16 cellular contexts compared by ENCODE assay signal in genomic region chr18:52747869-52748268, GRCh38.
DNase-seq lines count a peak whose midpoint lies in the region; ATAC-seq and TF ChIP-seq lines count a peak whose summit lies in the region.
"Had no signal": no experiment of that assay in that cellular context is flagged by ENCODE, and none has a peak within 500 bp of the region (broad histone marks: within the 10 kb centered on the region; RNA-seq: fewer than 3 reads in every experiment).

No MANE protein-coding gene starts in this region.

- H3T11ph ChIP-seq in H9 (ENCODE audit: low read length) = no peak overlapping the region

- H3K79me1 ChIP-seq in H9 (ENCODE audit: insufficient read depth, low read depth, low read length, poor library complexity, severe bottlenecking) = no peaks in the 10 kb centered on the region

- H3K27me3 ChIP-seq in H9 (ENCODE audit: insufficient read depth, low read length) = no peaks in the 10 kb centered on the region
- no peaks in the 10 kb centered on the region for H3K27me3 ChIP-seq in spleen (replicated peaks in 1 of 7)
- H3K27me3 ChIP-seq in body of pancreas = no peaks in the 10 kb centered on the region

- H3K9ac ChIP-seq in H9 (ENCODE audit: extremely low read depth, insufficient read length, low read length) = no peak overlapping the region

- H4K20me1 ChIP-seq in H9 (ENCODE audit: control insufficient read depth, insufficient read depth, insufficient read length) = no peaks in the 10 kb centered on the region

- no peak for TF ChIP-seq POLR2A in spleen (IDR thresholded peaks at IDR 0.05)
- TF ChIP-seq POLR2A in body of pancreas (IDR thresholded peaks at IDR 0.05) = no peak

- H2BK5ac ChIP-seq in H9 (ENCODE audit: insufficient read length, low read length) = no peak overlapping the region

- WGBS in H9 (ENCODE audit: extremely low coverage, insufficient read length, low lambda C conversion rate) = no CpG with 5 or more reads among the region's 23 CpGs
- WGBS in spleen, 5 donors = 91 to 95% (median 91%) methylated on average over 22 to 23 of the region's 23 CpGs
- 88 to 99% methylated on average over 16 to 23 of the region's 23 CpGs for WGBS in body of pancreas, 2 donors

- H3K9me3 ChIP-seq in H9 (ENCODE audit: control insufficient read depth, low read depth, low read length) (no peaks in the 10 kb centered on the region), spleen (peaks cover 0 to 8% (median 0%) of the 10 kb centered on the region in 8 donors), body of pancreas (no peaks in the 10 kb centered on the region)

- no peak overlapping the region for H4K5ac ChIP-seq in H9 (ENCODE audit: insufficient read length, low read depth, low read length)

- no peak for TF ChIP-seq CTCF in H9 (conservative IDR thresholded peaks at IDR 0.05)
- TF ChIP-seq CTCF in chondrocyte (IDR thresholded peaks at IDR 0.05) = no peak
- no peak for TF ChIP-seq CTCF in spleen (IDR thresholded peaks at IDR 0.05 in 8 of 11, conservative IDR thresholded peaks at IDR 0.05 in 3 of 11)
- TF ChIP-seq CTCF in body of pancreas (IDR thresholded peaks at IDR 0.05) = no peak

- H3K36me3 ChIP-seq in spleen (no peaks in the 10 kb centered on the region), body of pancreas (replicated peaks in 1 of 2; ENCODE audit: insufficient read depth in 1 of 2, low read depth in 2 of 2) (no peaks in the 10 kb centered on the region)

- no peak for DNase-seq in H9
- DNase-seq in chondrocyte (ENCODE audit: low spot score) = peak; percentile 92
- peak; percentile 44 for DNase-seq in islet precursor cell
- DNase-seq in spleen = peak; percentile 69
- no peak for DNase-seq in body of pancreas
- no peak for DNase-seq in NCI-H748 (lab: John Stamatoyannopoulos, UW; ENCODE audit: unreplicated experiment)
- DNase-seq: C1 segment of cervical spinal cord; Calu3; CD4-positive, alpha-beta memory T cell; COR-L47; DMS53; DMS79 treated with DMSO at 0.1 percent for 48 hours; GF-D8; HCEC 1CT had no signal

- H3K9me3 Mint-ChIP-seq in H9 (no peaks in the 10 kb centered on the region), chondrocyte (ENCODE audit: low read depth) (no peaks in the 10 kb centered on the region)
- H3K9me3 Mint-ChIP-seq: GM23338 had no signal

- no peak overlapping the region for H2BK15ac ChIP-seq in H9 (ENCODE audit: low read depth, low read length)

- H4K91ac ChIP-seq in H9 (ENCODE audit: insufficient read length, low read depth, low read length) = no peak overlapping the region

- no peak overlapping the region for H3K4me2 ChIP-seq in H9 (ENCODE audit: insufficient read depth, insufficient read length, low read length)
- H3K4me2 ChIP-seq: GM23338 had no signal

- no peak overlapping the region for H3K4ac ChIP-seq in H9 (ENCODE audit: low read depth, low read length)

- H3K56ac ChIP-seq in H9 (ENCODE audit: insufficient read length, low read depth, low read length) = no peak overlapping the region

- no peak overlapping the region for H2AFZ ChIP-seq in H9 (ENCODE audit: low read length)
- H2AFZ ChIP-seq: GM23338 had no signal

- no peak for ATAC-seq in HG03520 (IDR thresholded peaks at IDR 0.05; ENCODE audit: unreplicated experiment)
- ATAC-seq in body of pancreas = no peak
- ATAC-seq: GM23338 had no signal

- H3K79me2 ChIP-seq in H9 (ENCODE audit: insufficient read depth, low read length) = no peaks in the 10 kb centered on the region

- H3K36me3 Mint-ChIP-seq in H9 (ENCODE audit: insufficient read depth in 1 of 3, low read depth in 3 of 3) = no peaks in the 10 kb centered on the region
- no peaks in the 10 kb centered on the region for H3K36me3 Mint-ChIP-seq in chondrocyte (ENCODE audit: low read depth)
- H3K36me3 Mint-ChIP-seq: CD4-positive, alpha-beta memory T cell had no signal

- H3K4me3 Mint-ChIP-seq in H9 (no peak overlapping the region), chondrocyte (ENCODE audit: unreplicated experiment) (no peak overlapping the region)
- H3K4me3 Mint-ChIP-seq: CD4-positive, alpha-beta memory T cell; GM23338 had no signal

- H3K4me3 ChIP-seq in spleen (no peak overlapping the region), body of pancreas (no peak overlapping the region)
- H3K4me3 ChIP-seq: GM23338 had no signal

- H4K8ac ChIP-seq in H9 (replicated peaks; ENCODE audit: insufficient read length, low read depth, low read length) = peak overlapping the region; percentile 82

- no peaks in the 10 kb centered on the region for H3K23me2 ChIP-seq in H9 (ENCODE audit: insufficient read length, low read depth, low read length, poor library complexity, severe bottlenecking)

- H3K4me1 Mint-ChIP-seq in H9 (no peaks in the 10 kb centered on the region; a peak in 1 of 4 replicates), chondrocyte (ENCODE audit: low read depth) (no peaks in the 10 kb centered on the region)
- H3K4me1 Mint-ChIP-seq: CD4-positive, alpha-beta memory T cell; GM23338 had no signal

- H3K27ac Mint-ChIP-seq in H9 (no peak overlapping the region), chondrocyte (ENCODE audit: unreplicated experiment) (no peak overlapping the region)
- H3K27ac Mint-ChIP-seq: CD4-positive, alpha-beta memory T cell; GM23338 had no signal

- H3K4me1 ChIP-seq in H9 (ENCODE audit: insufficient read depth, low read length) (no peaks in the 10 kb centered on the region), spleen (no peaks in the 10 kb centered on the region), body of pancreas (no peaks in the 10 kb centered on the region)

- H2BK120ac ChIP-seq in H9 (ENCODE audit: low read depth, low read length, poor library complexity, severe bottlenecking) = no peak overlapping the region

- no peak overlapping the region for H3K18ac ChIP-seq in H9 (ENCODE audit: insufficient read length, low read depth, low read length)

- H3K27ac ChIP-seq in H9 (ENCODE audit: insufficient read length, low read depth, low read length) = no peak overlapping the region
- no peak overlapping the region for H3K27ac ChIP-seq in spleen
- no peak overlapping the region for H3K27ac ChIP-seq in body of pancreas

- no peak overlapping the region for H3K23ac ChIP-seq in H9 (ENCODE audit: insufficient read length, low read depth, low read length)

- no peak overlapping the region for H2BK12ac ChIP-seq in H9 (ENCODE audit: insufficient read length, low read depth, low read length)

- H3K14ac ChIP-seq in H9 (ENCODE audit: insufficient read depth, low read length) = no peak overlapping the region; the same call in 1 of the 2 replicates

- intact Hi-C loops in spleen (cut with DNase I; ENCODE audit: low total_unique reads) (no loop called here), body of pancreas (cut with DNase I) (no loop called here)

- no peak overlapping the region for H2AK5ac ChIP-seq in H9 (ENCODE audit: insufficient read length, low read length)

- H2BK20ac ChIP-seq in H9 (ENCODE audit: low read depth, low read length, poor library complexity, severe bottlenecking) = no peak overlapping the region

- H3K27me3 Mint-ChIP-seq in H9 (ENCODE audit: low read depth) (no peaks in the 10 kb centered on the region), chondrocyte (ENCODE audit: low read depth) (no peaks in the 10 kb centered on the region)
- H3K27me3 Mint-ChIP-seq: CD4-positive, alpha-beta memory T cell had no signal

Comparison
In these comparisons a context has a peak if more than half of its experiments do, and no peak if none do; other contexts are left out.
1. DNase-seq: peak in chondrocyte (single experiment), islet precursor cell (single experiment) and spleen (single experiment); none in H9 (single experiment), body of pancreas (0 of 4) and NCI-H748 (single experiment).